ENCODE assay signal across 11 cellular contexts in the genomic region with DNA sequence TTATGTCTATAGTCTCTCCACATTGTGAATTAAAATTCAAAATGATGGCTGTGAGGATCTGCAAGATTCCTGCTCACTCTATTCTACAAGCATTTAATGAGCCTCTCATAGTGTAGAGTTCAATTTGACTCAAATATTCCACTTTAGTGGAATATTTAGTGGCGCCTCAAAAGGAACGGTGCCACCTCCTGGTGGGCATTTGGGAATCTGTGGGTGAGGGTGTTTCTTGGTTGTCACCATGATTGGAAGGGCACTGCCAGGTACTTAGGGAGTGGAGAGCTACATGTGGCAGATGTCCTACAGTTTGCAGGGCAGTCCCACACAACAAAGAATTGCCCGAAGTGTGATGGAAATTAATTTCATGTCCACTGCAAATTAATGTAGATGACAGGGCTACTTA. TPM values are rescaled to one million over a fixed set of nuclear protein-coding genes. Genes with fewer than 3 reads are reported as not detected.
DNase-seq lines count a peak whose midpoint lies in the region; ATAC-seq and TF ChIP-seq lines count a peak whose summit lies in the region.
"Had no signal": no experiment of that assay in that cellular context is flagged by ENCODE, and none has a peak within 500 bp of the region (broad histone marks: within the 10 kb centered on the region; RNA-seq: fewer than 3 reads in every experiment).

No MANE protein-coding gene starts in this region.

- ATAC-seq in activated naive CD8-positive, alpha-beta T cell treated with anti-CD3 and anti-CD28 coated beads, Interleukin-2, amount 50 U/mL, for 24 hours = no peak
- no peak for ATAC-seq in GM21576 (IDR thresholded peaks at IDR 0.05; ENCODE audit: unreplicated experiment)
- no peak for ATAC-seq in activated CD4-positive, CD25-positive, alpha-beta regulatory T cell treated with anti-CD3 and anti-CD28 coated beads, Interleukin-2, amount 50 U/mL, for 24 hours

- H3K27me3 Mint-ChIP-seq in activated naive CD8-positive, alpha-beta T cell treated with anti-CD3 and anti-CD28 coated beads, Interleukin-2, amount 50 U/mL, for 24 hours = no peaks in the 10 kb centered on the region
- H3K27me3 Mint-ChIP-seq in activated naive CD8-positive, alpha-beta T cell treated with anti-CD3 and anti-CD28 coated beads for 36 hours = peaks cover 14% of the 10 kb centered on the region

- H3K4me3 ChIP-seq in OCI-LY3 (ENCODE audit: low read length) (no peak overlapping the region), tibial artery (no peak overlapping the region)

- H3K79me2 ChIP-seq in OCI-LY3 (ENCODE audit: low read length) = no peaks in the 10 kb centered on the region

- H4K20me1 ChIP-seq in OCI-LY3 (ENCODE audit: insufficient read depth, low read length) = no peaks in the 10 kb centered on the region

- TF ChIP-seq CTCF in OCI-LY3 (IDR thresholded peaks at IDR 0.05; ENCODE audit: low read depth, low read length) (peak; percentile 42), tibial artery (IDR thresholded peaks at IDR 0.05) (peak; percentile 16 to 32)

- H3K36me3 ChIP-seq in OCI-LY3 (replicated peaks; ENCODE audit: low read depth, low read length) (no peaks in the 10 kb centered on the region), tibial artery (no peaks in the 10 kb centered on the region)

- no peak overlapping the region for H3K4me2 ChIP-seq in OCI-LY3 (ENCODE audit: low read length)

- H3K27ac Mint-ChIP-seq in activated naive CD8-positive, alpha-beta T cell treated with anti-CD3 and anti-CD28 coated beads, Interleukin-2, amount 50 U/mL, for 24 hours = peak overlapping the region; percentile 15
- no peak overlapping the region for H3K27ac Mint-ChIP-seq in activated naive CD8-positive, alpha-beta T cell treated with anti-CD3 and anti-CD28 coated beads for 36 hours
- H3K27ac Mint-ChIP-seq: CD14-positive monocyte; stimulated activated naive CD8-positive, alpha-beta T cell treated with anti-CD3 and anti-CD28 coated beads, Interleukin-15, Interleukin-2, amounts not matched to agents 100 ng/mL and 50 ng/mL, for 24 hours had no signal

- intact Hi-C loops in tibial artery (cut with DNase I; ENCODE audit: low total_unique reads) = no loop called here

- no peaks in the 10 kb centered on the region for H3K9me3 Mint-ChIP-seq in activated naive CD8-positive, alpha-beta T cell treated with anti-CD3 and anti-CD28 coated beads, Interleukin-2, amount 50 U/mL, for 24 hours
- H3K9me3 Mint-ChIP-seq in activated naive CD8-positive, alpha-beta T cell treated with anti-CD3 and anti-CD28 coated beads for 36 hours = no peaks in the 10 kb centered on the region
- H3K9me3 Mint-ChIP-seq: CD14-positive monocyte; stimulated activated naive CD8-positive, alpha-beta T cell treated with anti-CD3 and anti-CD28 coated beads, Interleukin-15, Interleukin-2, amounts not matched to agents 100 ng/mL and 50 ng/mL, for 24 hours had no signal

- no peaks in the 10 kb centered on the region for H3K36me3 Mint-ChIP-seq in activated naive CD8-positive, alpha-beta T cell treated with anti-CD3 and anti-CD28 coated beads, Interleukin-2, amount 50 U/mL, for 24 hours (ENCODE audit: low read depth)
- H3K36me3 Mint-ChIP-seq in activated naive CD8-positive, alpha-beta T cell treated with anti-CD3 and anti-CD28 coated beads for 36 hours = no peaks in the 10 kb centered on the region
- H3K36me3 Mint-ChIP-seq: CD14-positive monocyte had no signal

- H3K9me3 ChIP-seq in OCI-LY3 (ENCODE audit: insufficient read depth, low read length) = no peaks in the 10 kb centered on the region
- no peaks in the 10 kb centered on the region for H3K9me3 ChIP-seq in tibial artery

- no peaks in the 10 kb centered on the region for H3K4me1 ChIP-seq in OCI-LY3 (ENCODE audit: low read length)
- H3K4me1 ChIP-seq in tibial artery = no peaks in the 10 kb centered on the region

- no peak for DNase-seq in activated naive CD8-positive, alpha-beta T cell treated with anti-CD3 and anti-CD28 coated beads, Interleukin-2, amount 50 U/mL, for 24 hours
- no peak for DNase-seq in activated naive CD8-positive, alpha-beta T cell treated with anti-CD3 and anti-CD28 coated beads for 36 hours
- DNase-seq in erythroblast (lab: John Stamatoyannopoulos, UW) (peak; percentile 6 to 31), tibial artery (no peak), NCI-H510A treated with DMSO at 0.1 percent for 48 hours (lab: John Stamatoyannopoulos, UW) (no peak)
- DNase-seq: activated CD4-positive, alpha-beta T cell treated with anti-CD3 and anti-CD28 coated beads, Interleukin-2, amount 50 U/mL, for 1 hour had no signal

- H3K27me3 ChIP-seq in OCI-LY3 (ENCODE audit: low read depth, low read length) (no peaks in the 10 kb centered on the region), tibial artery (no peaks in the 10 kb centered on the region)

- H3K9ac ChIP-seq in OCI-LY3 (ENCODE audit: low read length) = no peak overlapping the region

- no peak for TF ChIP-seq POLR2A in erythroblast (IDR thresholded peaks at IDR 0.05; ENCODE audit: low read length)

- H3K27ac ChIP-seq in OCI-LY3 (ENCODE audit: low read length) (no peak overlapping the region), tibial artery (no peak overlapping the region)

- no peaks in the 10 kb centered on the region for H3K4me1 Mint-ChIP-seq in activated naive CD8-positive, alpha-beta T cell treated with anti-CD3 and anti-CD28 coated beads, Interleukin-2, amount 50 U/mL, for 24 hours
- peaks cover 3% of the 10 kb centered on the region for H3K4me1 Mint-ChIP-seq in activated naive CD8-positive, alpha-beta T cell treated with anti-CD3 and anti-CD28 coated beads for 36 hours

- no peak overlapping the region for H3K4me3 Mint-ChIP-seq in activated naive CD8-positive, alpha-beta T cell treated with anti-CD3 and anti-CD28 coated beads, Interleukin-2, amount 50 U/mL, for 24 hours
- H3K4me3 Mint-ChIP-seq in activated naive CD8-positive, alpha-beta T cell treated with anti-CD3 and anti-CD28 coated beads for 36 hours = no peak overlapping the region
- H3K4me3 Mint-ChIP-seq: CD14-positive monocyte; stimulated activated naive CD8-positive, alpha-beta T cell treated with anti-CD3 and anti-CD28 coated beads, Interleukin-15, Interleukin-2, amounts not matched to agents 100 ng/mL and 50 ng/mL, for 24 hours had no signal

- no peak overlapping the region for H2AFZ ChIP-seq in OCI-LY3 (ENCODE audit: low read depth, low read length)

RNA-seq across cellular contexts. Expression of a gene that starts 21.5 kb away (rescaled TPM):
- under 1 TPM; 0.72 to 0.74 TPM for total RNA-seq in activated naive CD8-positive, alpha-beta T cell treated with anti-CD3 and anti-CD28 coated beads for 36 hours

RNA-seq across cellular contexts. Expression of a gene that starts 50.4 kb away (rescaled TPM):
- 10 to 100 TPM; 59.5 to 62.1 TPM for total RNA-seq in activated naive CD8-positive, alpha-beta T cell treated with anti-CD3 and anti-CD28 coated beads for 36 hours

Comparison
In these comparisons a context has a peak if more than half of its experiments do, and no peak if none do; other contexts are left out.
1. DNase-seq: peak in erythroblast (2 of 2); none in activated naive CD8-positive, alpha-beta T cell treated with anti-CD3 and anti-CD28 coated beads, Interleukin-2, amount 50 U/mL, for 24 hours (single experiment), activated naive CD8-positive, alpha-beta T cell treated with anti-CD3 and anti-CD28 coated beads for 36 hours (single experiment), tibial artery (0 of 2) and NCI-H510A treated with DMSO at 0.1 percent for 48 hours (single experiment).